ENCODE assay signal across 19 cellular contexts in genomic region chr6:14917101-14917500, GRCh38.
A peak's percentile ranks its signal among the peaks of the same experiment; 100 is the strongest.
DNase-seq lines count a peak whose midpoint lies in the region; ATAC-seq and TF ChIP-seq lines count a peak whose summit lies in the region.
"Had no signal": no experiment of that assay in that cellular context is flagged by ENCODE, and none has a peak within 500 bp of the region (broad histone marks: within the 10 kb centered on the region; RNA-seq: fewer than 3 reads in every experiment).

No MANE protein-coding gene starts in this region.

- H3K27ac ChIP-seq in PC-3 (ENCODE audit: low read length) (no peak overlapping the region), fibroblast of lung (ENCODE audit: insufficient read depth, low read length) (no peak overlapping the region), gastroesophageal sphincter (no peak overlapping the region)
- H3K27ac ChIP-seq: colonic mucosa, heart right ventricle, pancreas, PC-9 had no signal

- TF ChIP-seq CTCF in PC-3 (conservative IDR thresholded peaks at IDR 0.05; ENCODE audit: low read depth, low read length) = no peak
- no peak for TF ChIP-seq CTCF in fibroblast of lung (conservative IDR thresholded peaks at IDR 0.05 in 1 of 2, IDR thresholded peaks at IDR 0.05 in 1 of 2; ENCODE audit: low read depth in 1 of 2, low read length in 2 of 2)
- TF ChIP-seq CTCF in gastroesophageal sphincter (IDR thresholded peaks at IDR 0.05) = no peak

- WGBS in gastroesophageal sphincter (ENCODE audit: low coverage in 1 of 2), 2 donors = 85 to 87% methylated on average over 4 to 8 of the region's 8 CpGs

- H3K4me2 ChIP-seq in PC-3 (ENCODE audit: low read length) (0 out of 2 replicates have a peak overlapping the region, but pooled peaks have one; percentile 3), fibroblast of lung (ENCODE audit: extremely low read depth, insufficient read depth, low read length) (no peak overlapping the region)
- H3K4me2 ChIP-seq: PC-9 had no signal

- H3K4me1 ChIP-seq in PC-3 (ENCODE audit: insufficient read depth, low read length) = peaks cover 15% of the 10 kb centered on the region; the same call in 1 of the 2 replicates
- H3K4me1 ChIP-seq in fibroblast of lung (ENCODE audit: control insufficient read depth, extremely low read depth, insufficient read depth, low read length) = no peaks in the 10 kb centered on the region
- H3K4me1 ChIP-seq in gastroesophageal sphincter = peaks cover 0 to 14% (median 7%) of the 10 kb centered on the region in 3 donors
- H3K4me1 ChIP-seq: colonic mucosa had no signal

- H4K20me1 ChIP-seq in PC-3 (ENCODE audit: low read length) = no peaks in the 10 kb centered on the region
- H4K20me1 ChIP-seq in fibroblast of lung (ENCODE audit: control insufficient read depth, extremely low read depth, insufficient read depth, low read length) = no peaks in the 10 kb centered on the region

- H3K9ac ChIP-seq in PC-3 (ENCODE audit: low read length) (no peak overlapping the region), fibroblast of lung (ENCODE audit: insufficient read depth, low read length) (no peak overlapping the region)

- no TSS peak for BruUV-seq in PC-3 (replicated peaks; lab: Mats Ljungman, UMichigan)

- no peak overlapping the region for H2AFZ ChIP-seq in PC-3 (ENCODE audit: low read length)
- H2AFZ ChIP-seq in fibroblast of lung (ENCODE audit: low read length) = no peak overlapping the region
- H2AFZ ChIP-seq: PC-9 had no signal

- no peaks in the 10 kb centered on the region for H3F3A ChIP-seq in PC-3 (ENCODE audit: low read length, unreplicated experiment)

- intact Hi-C loops in PC-3 (cut with micrococcal nuclease) = no loop called here

- no peak for TF ChIP-seq POLR2A in gastroesophageal sphincter (IDR thresholded peaks at IDR 0.05)

- ATAC-seq in PC-3 = peak; percentile 84
- no peak for ATAC-seq in gastroesophageal sphincter
- ATAC-seq: heart right ventricle, pancreas, SK-N-SH treated with all-trans-retinoic acid at 6 μM for 48 hours had no signal

- H3K36me3 ChIP-seq in PC-3 (ENCODE audit: low read depth, low read length) (no peaks in the 10 kb centered on the region), fibroblast of lung (ENCODE audit: control insufficient read depth, insufficient read depth, low read length) (no peaks in the 10 kb centered on the region), gastroesophageal sphincter (no peaks in the 10 kb centered on the region)
- H3K36me3 ChIP-seq: colonic mucosa, heart right ventricle, MG63, pancreas had no signal

- H3K79me2 ChIP-seq in PC-3 (ENCODE audit: low read length) (no peaks in the 10 kb centered on the region), fibroblast of lung (ENCODE audit: control insufficient read depth, insufficient read depth, low read length) (no peaks in the 10 kb centered on the region)

- H3K4me3 ChIP-seq in PC-3 (ENCODE audit: low read length) (no peak overlapping the region), fibroblast of lung (replicated peaks in 1 of 4; ENCODE audit: control extremely low read depth in 1 of 4, insufficient read depth in 1 of 4, low read depth in 3 of 4, low read length in 4 of 4) (no peak overlapping the region), gastroesophageal sphincter (no peak overlapping the region)
- H3K4me3 ChIP-seq: colonic mucosa, heart right ventricle, MG63, pancreas, PC-9 had no signal

- CTCF ChIA-PET in PC-3 (lab: Charles Lee) = no interaction called here

- no peak for TF ChIP-seq EP300 in gastroesophageal sphincter (IDR thresholded peaks at IDR 0.05)

- H3K27me3 ChIP-seq in PC-3 (ENCODE audit: low read length) (no peaks in the 10 kb centered on the region), fibroblast of lung (ENCODE audit: control insufficient read depth, insufficient read depth, low read length) (no peaks in the 10 kb centered on the region), gastroesophageal sphincter (no peaks in the 10 kb centered on the region)
- H3K27me3 ChIP-seq: colonic mucosa, heart right ventricle, MG63, pancreas had no signal

- H3K9me3 ChIP-seq in PC-3 (ENCODE audit: low read length) (no peaks in the 10 kb centered on the region), fibroblast of lung (ENCODE audit: control insufficient read depth, insufficient read depth, low read depth, low read length) (no peaks in the 10 kb centered on the region), gastroesophageal sphincter (no peaks in the 10 kb centered on the region)
- H3K9me3 ChIP-seq: colonic mucosa, heart right ventricle, MG63, pancreas had no signal

- H3K9me2 ChIP-seq in PC-3 (replicated peaks; ENCODE audit: low read length) = no peaks in the 10 kb centered on the region

- DNase-seq in EL (peak; percentile 50), PC-3 (peak; percentile 71), fibroblast of lung (ENCODE audit: low read depth in 2 of 2) (peak; percentile 29 to 71), renal cortical epithelial cell (ENCODE audit: low read depth) (peak; percentile 19), NCI-H524 (lab: John Stamatoyannopoulos, UW) (no peak), HuH-7.5 (ENCODE audit: low spot score) (no peak)
- DNase-seq: activated CD4-positive, alpha-beta memory T cell treated with anti-CD3 and anti-CD28 coated beads, Interleukin-2, amount 10 ng/mL, durations not matched to agents 7 days and 5 days; amniotic stem cell; colonic mucosa; DMS53; heart right ventricle; kidney; MG63; NCI-H2081 treated with DMSO at 0.1 percent for 48 hours; NCI-H526 treated with DMSO at 0.1 percent for 48 hours; pancreas; PC-9 had no signal

- POLR2A ChIA-PET in PC-3 (lab: Charles Lee; ENCODE audit: unreplicated experiment) = interaction anchor here (0.7 kb wide), 1 partner anchor 16 kb away, joined by 4 read pairs; no protein-coding TSS in a partner anchor

Comparison
In these comparisons a context has a peak if more than half of its experiments do, and no peak if none do; other contexts are left out.
1. DNase-seq: peak in EL (single experiment), PC-3 (single experiment), fibroblast of lung (2 of 2) and renal cortical epithelial cell (single experiment); none in NCI-H524 (0 of 2) and HuH-7.5 (single experiment).